11 cellular contexts compared by ENCODE assay signal in genomic region chr3:128994581-128995161, GRCh38. TPM values are rescaled to one million over a fixed set of nuclear protein-coding genes. Genes with fewer than 3 reads are reported as not detected.
DNase-seq lines count a peak whose midpoint lies in the region; ATAC-seq and TF ChIP-seq lines count a peak whose summit lies in the region.
"Had no signal": no experiment of that assay in that cellular context is flagged by ENCODE, and none has a peak within 500 bp of the region (broad histone marks: within the 10 kb centered on the region; RNA-seq: fewer than 3 reads in every experiment).

No MANE protein-coding gene starts in this region.

- peak overlapping the region in 1 of 2 donors; percentile 75 for H3K27ac Mint-ChIP-seq in T-cell

- intact Hi-C loops in Right ventricle myocardium inferior (cut with DNase I): no loop called here

- no peaks in the 10 kb centered on the region for H3K36me3 Mint-ChIP-seq in T-cell
- H3K36me3 Mint-ChIP-seq: activated naive CD4-positive, alpha-beta T cell treated with anti-CD3 and anti-CD28 coated beads, Interleukin-2, amount 50 U/mL, for 72 hours had no signal

- WGBS in thymus: 75% methylated on average over 14 of the region's 14 CpGs

- peaks cover 0 to 2% of the 10 kb centered on the region in 2 donors for H3K27me3 Mint-ChIP-seq in T-cell

- H3K36me3 ChIP-seq in cardiac muscle cell: no peaks in the 10 kb centered on the region
- H3K36me3 ChIP-seq in iPS-15b (ENCODE audit: control insufficient read depth, insufficient read depth, low read length): no peaks in the 10 kb centered on the region
- no peaks in the 10 kb centered on the region for H3K36me3 ChIP-seq in thymus (ENCODE audit: control insufficient read depth, insufficient read depth)

- no peak for DNase-seq in cardiac muscle cell (ENCODE audit: low read depth in 1 of 2, low spot score in 1 of 2)
- DNase-seq in Right ventricle myocardium inferior (ENCODE audit: missing footprints): no peak
- no peak for DNase-seq in T-cell
- DNase-seq in GDM1 (lab: John Stamatoyannopoulos, UW): no peak

- CTCF ChIA-PET in T-cell (lab: Charles Lee): interaction anchor here (0.6 to 2.2 kb wide), 7 partner anchors 14 to 389 kb away, joined by 3 to 11 read pairs (median 5); no protein-coding TSS in a partner anchor

- H3K4me3 Mint-ChIP-seq in T-cell: peak overlapping the region; percentile 68 to 78 (median 75)

- H3K4me1 Mint-ChIP-seq in T-cell: peaks cover 33 to 42% (median 40%) of the 10 kb centered on the region in 3 donors

- no peak for TF ChIP-seq CTCF in cardiac muscle cell (IDR thresholded peaks at IDR 0.05; ENCODE audit: low read depth, low read length)

- POLR2A ChIA-PET in T-cell (lab: Charles Lee): interaction anchor here (0.6 to 1.9 kb wide), 3 partner anchors 22 to 127 kb away, joined by 3 to 8 read pairs (median 8); no protein-coding TSS in a partner anchor

- ATAC-seq in Right ventricle myocardium inferior (no peak), T-cell (replicated peaks in 1 of 4) (no peak), HG03280 (IDR thresholded peaks at IDR 0.05; ENCODE audit: unreplicated experiment) (no peak), HG03571 (IDR thresholded peaks at IDR 0.05; ENCODE audit: unreplicated experiment) (no peak)

- no peak overlapping the region for H3K27ac ChIP-seq in cardiac muscle cell
- H3K27ac ChIP-seq in thymus (ENCODE audit: low read depth): peak overlapping the region; percentile 91

- H3K27me3 ChIP-seq in cardiac muscle cell: peaks cover 60% of the 10 kb centered on the region
- peaks cover 73% of the 10 kb centered on the region for H3K27me3 ChIP-seq in iPS-15b (ENCODE audit: control insufficient read depth, insufficient read depth, low read length)
- no peaks in the 10 kb centered on the region for H3K27me3 ChIP-seq in thymus (ENCODE audit: control insufficient read depth, insufficient read depth)

- H3K4me3 ChIP-seq in cardiac muscle cell: peak overlapping the region; percentile 37
- H3K4me3 ChIP-seq in iPS-15b (ENCODE audit: low read depth, low read length): peak overlapping the region; percentile 47
- peak overlapping the region; percentile 46 for H3K4me3 ChIP-seq in thymus (ENCODE audit: low read length)

- H3K9me3 ChIP-seq in cardiac muscle cell (ENCODE audit: low read depth) (no peaks in the 10 kb centered on the region), iPS-15b (ENCODE audit: control insufficient read depth, insufficient read depth, low read length) (no peaks in the 10 kb centered on the region), thymus (ENCODE audit: control insufficient read depth) (no peaks in the 10 kb centered on the region)

- H3K4me1 ChIP-seq in cardiac muscle cell (ENCODE audit: low read depth) (no peaks in the 10 kb centered on the region), iPS-15b (ENCODE audit: control insufficient read depth, insufficient read depth, low read length) (peaks cover 14% of the 10 kb centered on the region), thymus (ENCODE audit: control insufficient read depth, insufficient read depth, low read length) (peaks cover 57% of the 10 kb centered on the region)

- no peak overlapping the region for H3K9ac ChIP-seq in iPS-15b (ENCODE audit: low read depth, low read length)

- H3K9me3 Mint-ChIP-seq in T-cell: no peaks in the 10 kb centered on the region
- H3K9me3 Mint-ChIP-seq: activated naive CD4-positive, alpha-beta T cell treated with anti-CD3 and anti-CD28 coated beads, Interleukin-2, amount 50 U/mL, for 72 hours had no signal

RNA-seq across cellular contexts. Expression of gene CFAP92, which starts 0.8 kb away (rescaled TPM):
- 0.53 and 0.60 TPM in 2 replicates for total RNA-seq in cardiac muscle cell
- polyA plus RNA-seq in cardiac muscle cell: 0.57 and 0.95 TPM in 2 replicates
- 0.49 TPM for total RNA-seq in Right ventricle myocardium inferior
- total RNA-seq in T-cell: under 1 TPM; 0.13 to 0.49 (median 0.26) TPM
- polyA plus RNA-seq in thymus: 2.0 TPM
- total RNA-seq: epithelial cell of proximal tubule; T-helper 1 cell treated with Interleukin-12 subunit alpha and Interleukin-12 subunit beta and Interleukin-4 antibody, amounts not matched to agents 30 ng/mL and 1 ng/mL, for 36 hours had no signal

RNA-seq across cellular contexts. Expression of gene EFCC1, which starts 6.4 kb away (rescaled TPM):
- total RNA-seq in cardiac muscle cell: 0.11 TPM in 1 of 2 replicates, not detected in the other
- polyA plus RNA-seq in cardiac muscle cell: 0.07 TPM in 1 of 2 replicates, not detected in the other
- total RNA-seq in Right ventricle myocardium inferior: 2.3 TPM
- under 1 TPM; 0.20 to 0.43 (median 0.30) TPM for total RNA-seq in T-cell
- 1.5 TPM for polyA plus RNA-seq in thymus
- total RNA-seq: epithelial cell of proximal tubule; T-helper 1 cell treated with Interleukin-12 subunit alpha and Interleukin-12 subunit beta and Interleukin-4 antibody, amounts not matched to agents 30 ng/mL and 1 ng/mL, for 36 hours had no signal
